In the genomic region with DNA sequence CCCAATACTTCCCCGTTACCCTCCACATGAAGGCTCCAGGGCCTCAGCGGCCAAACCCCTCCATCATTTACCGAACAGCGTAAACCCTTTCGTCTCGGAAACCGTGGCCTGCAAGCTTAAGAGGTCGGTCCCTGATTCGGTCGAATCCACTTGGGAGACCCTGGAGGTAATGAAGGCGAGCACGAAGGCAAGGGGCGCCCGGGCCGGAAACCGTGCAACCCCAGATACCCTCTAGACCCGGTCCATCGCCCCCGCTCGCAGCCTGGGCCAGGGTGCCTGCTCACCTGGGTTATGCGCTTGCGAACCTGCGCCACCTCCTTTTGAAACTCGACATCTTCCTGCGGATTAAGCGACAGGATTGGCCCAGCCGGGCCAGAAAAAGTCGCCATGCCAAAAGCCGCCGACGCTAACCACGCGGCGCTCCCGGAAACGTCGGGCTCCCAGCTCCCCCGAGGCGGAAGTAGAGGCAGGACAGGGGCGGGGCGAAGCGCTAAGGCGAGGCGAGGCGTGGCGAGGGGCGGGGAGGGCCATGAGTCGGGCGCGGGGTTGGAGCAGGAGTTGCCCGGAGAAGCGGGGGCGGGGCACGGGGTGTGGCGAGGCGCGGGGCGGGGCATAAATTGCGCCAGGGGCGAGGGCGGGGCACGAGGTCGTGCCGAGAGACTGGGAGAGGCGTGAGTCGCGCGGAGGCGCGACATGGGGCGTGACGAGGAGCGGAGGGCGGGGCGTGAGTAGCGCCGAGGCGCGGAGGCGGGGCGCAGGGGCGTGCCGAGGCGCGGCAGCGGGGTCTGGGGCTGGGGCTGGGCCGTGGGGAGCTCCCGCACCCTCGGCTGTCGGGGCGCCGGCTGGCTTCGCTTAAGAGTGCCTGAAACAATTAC, we compare ENCODE assay signal across 8 cellular contexts. TPM values are rescaled to one million over a fixed set of nuclear protein-coding genes. Genes with fewer than 3 reads are reported as not detected.
A peak's percentile ranks its signal among the peaks of the same experiment; 100 is the strongest.
DNase-seq lines count a peak whose midpoint lies in the region; ATAC-seq and TF ChIP-seq lines count a peak whose summit lies in the region.

A gene (minus strand): TSS at position 414 of the 875 bp plus-strand sequence. CDS start 25 bp downstream, at position 389.

- H3K9me3 Mint-ChIP-seq in activated T-helper 2 cell treated with anti-CD3 and anti-CD28 coated beads, Interferon-gamma antibody, Interleukin-2, Interleukin-4, amounts not matched to agents 10 μg/mL and 5 μg/mL and 100 μg/mL, durations not matched to agents 14 hours and 24 hours and 36 hours = no peaks in the 10 kb centered on the region
- H3K9me3 Mint-ChIP-seq in naive thymus-derived CD8-positive, alpha-beta T cell = no peaks in the 10 kb centered on the region
- H3K9me3 Mint-ChIP-seq in stimulated activated naive B cell treated with anti-CD40 and anti-IgM and Interleukin-4, amounts not matched to agents 10 μg/mL and 1 μg/mL and 100 μg/mL, for 72 hours = no peaks in the 10 kb centered on the region

- no peaks in the 10 kb centered on the region for H3K27me3 Mint-ChIP-seq in activated T-helper 2 cell treated with anti-CD3 and anti-CD28 coated beads, Interferon-gamma antibody, Interleukin-2, Interleukin-4, amounts not matched to agents 10 μg/mL and 5 μg/mL and 100 μg/mL, durations not matched to agents 14 hours and 24 hours and 36 hours (ENCODE audit: low read depth)
- no peaks in the 10 kb centered on the region for H3K27me3 Mint-ChIP-seq in naive thymus-derived CD8-positive, alpha-beta T cell
- H3K27me3 Mint-ChIP-seq in stimulated activated naive B cell treated with anti-CD40 and anti-IgM and Interleukin-4, amounts not matched to agents 10 μg/mL and 1 μg/mL and 100 μg/mL, for 72 hours = no peaks in the 10 kb centered on the region

- peak within 1 kb of the TSS; percentile 99 for H3K4me3 Mint-ChIP-seq in activated T-helper 2 cell treated with anti-CD3 and anti-CD28 coated beads, Interferon-gamma antibody, Interleukin-2, Interleukin-4, amounts not matched to agents 10 μg/mL and 5 μg/mL and 100 μg/mL, durations not matched to agents 14 hours and 24 hours and 36 hours (ENCODE audit: low read depth)
- peak within 1 kb of the TSS; percentile 94 to 100 (median 96) for H3K4me3 Mint-ChIP-seq in naive thymus-derived CD8-positive, alpha-beta T cell
- peak within 1 kb of the TSS; percentile 95 to 99 for H3K4me3 Mint-ChIP-seq in stimulated activated naive B cell treated with anti-CD40 and anti-IgM and Interleukin-4, amounts not matched to agents 10 μg/mL and 1 μg/mL and 100 μg/mL, for 72 hours

- intact Hi-C loops in activated T-helper 2 cell treated with anti-CD3 and anti-CD28 coated beads, Interferon-gamma antibody, Interleukin-2, Interleukin-4, amounts not matched to agents 10 μg/mL and 5 μg/mL and 100 μg/mL, durations not matched to agents 14 hours and 24 hours and 36 hours (cut with micrococcal nuclease) = loop anchor here (1.0 kb wide), 5 partner anchors 14 to 205 kb away; a partner anchor contains a TSS

- H3K36me3 Mint-ChIP-seq in activated T-helper 2 cell treated with anti-CD3 and anti-CD28 coated beads, Interferon-gamma antibody, Interleukin-2, Interleukin-4, amounts not matched to agents 10 μg/mL and 5 μg/mL and 100 μg/mL, durations not matched to agents 14 hours and 24 hours and 36 hours (ENCODE audit: low read depth) = peaks cover 39% of the 10 kb centered on the region
- H3K36me3 Mint-ChIP-seq in naive thymus-derived CD8-positive, alpha-beta T cell = peaks cover 1 to 37% (median 3%) of the 10 kb centered on the region in 3 donors
- peaks cover 17 to 24% of the 10 kb centered on the region in 2 donors for H3K36me3 Mint-ChIP-seq in stimulated activated naive B cell treated with anti-CD40 and anti-IgM and Interleukin-4, amounts not matched to agents 10 μg/mL and 1 μg/mL and 100 μg/mL, for 72 hours

- no peaks in the 10 kb centered on the region for H3K9me3 ChIP-seq in Loucy (ENCODE audit: insufficient read depth, low read depth, low read length)
- no peaks in the 10 kb centered on the region for H3K9me3 ChIP-seq in RWPE2 (ENCODE audit: severe bottlenecking)

- peak; percentile 92 for ATAC-seq in RWPE2 (ENCODE audit: low read depth)
- ATAC-seq in naive thymus-derived CD8-positive, alpha-beta T cell = peak; percentile 85 to 86
- ATAC-seq in stimulated activated naive B cell treated with anti-CD40 and anti-IgM and Interleukin-4, amounts not matched to agents 10 μg/mL and 1 μg/mL and 100 μg/mL, for 72 hours (replicated peaks) = peak; percentile 94 to 95

- H3K4me1 ChIP-seq in Loucy (ENCODE audit: insufficient read depth, low read length, poor library complexity, severe bottlenecking) (peaks cover 20% of the 10 kb centered on the region), RWPE2 (ENCODE audit: insufficient read depth, poor library complexity, severe bottlenecking) (peaks cover 5% of the 10 kb centered on the region)

- H2AFZ ChIP-seq in Loucy (ENCODE audit: low read length) = peak within 1 kb of the TSS; percentile 86

- peak within 1 kb of the TSS; percentile 93 for H3K4me3 ChIP-seq in H7 (ENCODE audit: insufficient read depth, low read depth, low read length)
- H3K4me3 ChIP-seq in Loucy (ENCODE audit: low read length, poor library complexity, severe bottlenecking) = peak within 1 kb of the TSS; percentile 89
- peak within 1 kb of the TSS; percentile 89 for H3K4me3 ChIP-seq in RWPE2 (ENCODE audit: severe bottlenecking)
- H3K4me3 ChIP-seq in fibroblast of mammary gland (ENCODE audit: control insufficient read depth, low read depth, low read length) = peak within 1 kb of the TSS; percentile 97

- peak within 1 kb of the TSS; percentile 79 for H3K4me2 ChIP-seq in Loucy (ENCODE audit: low read depth, low read length, poor library complexity, severe bottlenecking)

- no peaks in the 10 kb centered on the region for H3K27me3 ChIP-seq in H7 (ENCODE audit: control insufficient read depth, insufficient read depth, low read length)
- no peaks in the 10 kb centered on the region for H3K27me3 ChIP-seq in Loucy (ENCODE audit: insufficient read depth, low read length, poor library complexity, severe bottlenecking)
- H3K27me3 ChIP-seq in RWPE2 (ENCODE audit: insufficient read depth, poor library complexity, severe bottlenecking) = no peaks in the 10 kb centered on the region

- H3K27ac Mint-ChIP-seq in activated T-helper 2 cell treated with anti-CD3 and anti-CD28 coated beads, Interferon-gamma antibody, Interleukin-2, Interleukin-4, amounts not matched to agents 10 μg/mL and 5 μg/mL and 100 μg/mL, durations not matched to agents 14 hours and 24 hours and 36 hours = peak within 1 kb of the TSS; percentile 92
- H3K27ac Mint-ChIP-seq in naive thymus-derived CD8-positive, alpha-beta T cell = peak within 1 kb of the TSS; percentile 85 to 99 (median 97)
- peak within 1 kb of the TSS; percentile 99 for H3K27ac Mint-ChIP-seq in stimulated activated naive B cell treated with anti-CD40 and anti-IgM and Interleukin-4, amounts not matched to agents 10 μg/mL and 1 μg/mL and 100 μg/mL, for 72 hours

- H3K9ac ChIP-seq in Loucy (ENCODE audit: low read depth, low read length, poor library complexity, severe bottlenecking) = peak within 1 kb of the TSS; percentile 84

- H3K4me1 Mint-ChIP-seq in activated T-helper 2 cell treated with anti-CD3 and anti-CD28 coated beads, Interferon-gamma antibody, Interleukin-2, Interleukin-4, amounts not matched to agents 10 μg/mL and 5 μg/mL and 100 μg/mL, durations not matched to agents 14 hours and 24 hours and 36 hours (ENCODE audit: low read depth) = peaks cover 29% of the 10 kb centered on the region
- peaks cover 16 to 60% (median 54%) of the 10 kb centered on the region in 4 donors for H3K4me1 Mint-ChIP-seq in naive thymus-derived CD8-positive, alpha-beta T cell
- peaks cover 14 to 30% of the 10 kb centered on the region in 2 donors for H3K4me1 Mint-ChIP-seq in stimulated activated naive B cell treated with anti-CD40 and anti-IgM and Interleukin-4, amounts not matched to agents 10 μg/mL and 1 μg/mL and 100 μg/mL, for 72 hours

- peak; percentile 93 for DNase-seq in ELF-1 (ENCODE audit: low read depth, low spot score)
- DNase-seq in H7 = peak; percentile 99
- DNase-seq in RWPE2 (ENCODE audit: low spot score) = peak; percentile 98
- peak; percentile 99 for DNase-seq in activated T-helper 2 cell treated with anti-CD3 and anti-CD28 coated beads, Interferon-gamma antibody, Interleukin-2, Interleukin-4, amounts not matched to agents 10 μg/mL and 5 μg/mL and 100 μg/mL, durations not matched to agents 14 hours and 24 hours and 36 hours (ENCODE audit: low spot score)
- DNase-seq in fibroblast of mammary gland (ENCODE audit: low read depth) = peak; percentile 94
- DNase-seq in naive thymus-derived CD8-positive, alpha-beta T cell = peak; percentile 97 to 100 (median 100)
- peak; percentile 97 for DNase-seq in stimulated activated naive B cell treated with anti-CD40 and anti-IgM and Interleukin-4, amounts not matched to agents 10 μg/mL and 1 μg/mL and 100 μg/mL, for 72 hours

- peak within 1 kb of the TSS; percentile 69 for H3K27ac ChIP-seq in RWPE2 (ENCODE audit: poor library complexity, severe bottlenecking)

- H3K36me3 ChIP-seq in H7 (replicated peaks; ENCODE audit: control insufficient read depth, insufficient read depth, low read length) = peaks cover 14% of the 10 kb centered on the region
- H3K36me3 ChIP-seq in Loucy (ENCODE audit: insufficient read depth, low read length) = peaks cover 12% of the 10 kb centered on the region
- H3K36me3 ChIP-seq in RWPE2 (ENCODE audit: low read depth) = peaks cover 39% of the 10 kb centered on the region

- POLR2A ChIA-PET in naive thymus-derived CD8-positive, alpha-beta T cell (lab: Charles Lee) = interaction anchor here (0.7 to 3.9 kb wide), 7 partner anchors 15 to 208 kb away, joined by 3 to 40 read pairs (median 12); a partner anchor contains a TSS

- H3F3A ChIP-seq in Loucy (ENCODE audit: low read depth) = no peaks in the 10 kb centered on the region

- H3K9me2 ChIP-seq in Loucy (replicated peaks; ENCODE audit: low read depth, low read length) = no peaks in the 10 kb centered on the region

- TF ChIP-seq CTCF in Loucy (conservative IDR thresholded peaks at IDR 0.05; ENCODE audit: low read length) (no peak), RWPE2 (IDR thresholded peaks at IDR 0.05; ENCODE audit: poor library complexity, severe bottlenecking) (no peak), fibroblast of mammary gland (conservative IDR thresholded peaks at IDR 0.05; ENCODE audit: control insufficient read depth, insufficient read depth, low read depth, low read length) (no peak)

- H4K20me1 ChIP-seq in Loucy (ENCODE audit: insufficient read depth, low read length, poor library complexity, severe bottlenecking) = peaks cover 25% of the 10 kb centered on the region

- H3K79me2 ChIP-seq in Loucy (ENCODE audit: insufficient read depth, low read length) = peaks cover 48% of the 10 kb centered on the region

RNA-seq across cellular contexts. Expression of the gene that starts here (rescaled TPM):
- 84.7 and 84.8 TPM in 2 replicates for total RNA-seq in H7 (2014; rRNA removed; shearing (Covaris generic))
- 117 and 125 TPM in 2 replicates for total RNA-seq in activated T-helper 2 cell treated with anti-CD3 and anti-CD28 coated beads, Interferon-gamma antibody, Interleukin-2, Interleukin-4, amounts not matched to agents 10 μg/mL and 5 μg/mL and 100 μg/mL, durations not matched to agents 14 hours and 24 hours and 36 hours
- total RNA-seq in naive thymus-derived CD8-positive, alpha-beta T cell = 10 to 100 TPM; 68.5 to 80.3 TPM
- 10 to 100 TPM; 62.8 to 88.6 (median 77.1) TPM for polyA plus RNA-seq in naive thymus-derived CD8-positive, alpha-beta T cell

Comparison
In these comparisons a context has a peak if more than half of its experiments do, and no peak if none do; other contexts are left out.
1. Peak in every context shown above with its lines: DNase-seq, ATAC-seq, H3K4me3 ChIP-seq and H3K27ac ChIP-seq.